17 cellular contexts compared by ENCODE assay signal in the genomic region with DNA sequence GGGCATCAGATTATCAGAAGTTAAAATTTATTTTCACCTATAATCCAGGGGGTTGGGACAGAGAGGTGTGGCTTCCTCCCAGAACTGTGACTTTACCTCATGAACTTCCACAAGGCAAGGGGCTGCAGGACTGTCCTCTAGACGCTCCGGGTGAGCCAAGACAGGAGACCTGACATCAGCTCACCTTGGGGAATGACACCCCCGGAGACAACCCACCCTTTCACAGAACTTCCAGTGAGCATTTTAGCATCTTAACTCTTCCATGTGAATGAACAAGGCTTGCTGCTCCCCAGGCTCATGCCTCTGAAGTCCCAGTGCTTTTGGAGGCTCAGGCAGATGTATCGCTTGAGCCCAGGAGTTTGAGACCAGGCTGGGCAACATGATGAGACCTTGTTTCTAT. TPM values are rescaled to one million over a fixed set of nuclear protein-coding genes. Genes with fewer than 3 reads are reported as not detected.
DNase-seq lines count a peak whose midpoint lies in the region; ATAC-seq, FAIRE-seq and TF ChIP-seq lines count a peak whose summit lies in the region.
"Had no signal": no experiment of that assay in that cellular context is flagged by ENCODE, and none has a peak within 500 bp of the region (broad histone marks: within the 10 kb centered on the region; RNA-seq: fewer than 3 reads in every experiment).

No MANE protein-coding gene starts in this region.

- DNase-seq in activated CD8-positive, alpha-beta memory T cell treated with anti-CD3 and anti-CD28 coated beads for 24 hours, result peak; percentile 17
- no peak for DNase-seq in activated CD8-positive, alpha-beta memory T cell treated with anti-CD3 and anti-CD28 coated beads, Interleukin-2, amount 50 U/mL, for 4 hours
- DNase-seq in bronchial epithelial cell (ENCODE audit: low read depth) (no peak), left lobe of liver (ENCODE audit: low spot score) (peak; percentile 21), upper lobe of right lung (peak; percentile 22)
- no peak for DNase-seq in CD4-positive, alpha-beta memory T cell
- no peak for DNase-seq in activated CD4-positive, alpha-beta T cell treated with anti-CD3 and anti-CD28 coated beads, Interleukin-2, amount 10 ng/mL, durations not matched to agents 7 days and 5 days
- no peak for DNase-seq in activated CD4-positive, alpha-beta T cell treated with anti-CD3 and anti-CD28 coated beads for 36 hours
- DNase-seq: NCI-H1092, NCI-H1694, NCI-H446, NCI-H748 treated with DMSO at 0.1 percent for 48 hours, PC-3 had no signal

- intact Hi-C loops in upper lobe of right lung (cut with DNase I), result no loop called here
- intact Hi-C loops in CD4-positive, alpha-beta memory T cell (cut with micrococcal nuclease), result no loop called here
- intact Hi-C loops in activated CD4-positive, alpha-beta T cell treated with anti-CD3 and anti-CD28 coated beads for 36 hours (cut with DNase I, micrococcal nuclease), result no loop called here

- no peak overlapping the region for H3K27ac ChIP-seq in upper lobe of right lung
- no peak overlapping the region for H3K27ac ChIP-seq in CD4-positive, alpha-beta memory T cell (ENCODE audit: low read depth, low read length)
- H3K27ac ChIP-seq: 22Rv1, KMS-11 had no signal

- H3K4me3 Mint-ChIP-seq in CD4-positive, alpha-beta memory T cell, result no peak overlapping the region
- H3K4me3 Mint-ChIP-seq in activated CD4-positive, alpha-beta T cell treated with anti-CD3 and anti-CD28 coated beads, Interleukin-2, amount 10 ng/mL, durations not matched to agents 7 days and 5 days, result no peak overlapping the region
- no peak overlapping the region for H3K4me3 Mint-ChIP-seq in activated CD4-positive, alpha-beta T cell treated with anti-CD3 and anti-CD28 coated beads for 36 hours
- H3K4me3 Mint-ChIP-seq: CD8-positive, alpha-beta memory T cell had no signal

- no peaks in the 10 kb centered on the region for H3K9me3 Mint-ChIP-seq in CD4-positive, alpha-beta memory T cell
- H3K9me3 Mint-ChIP-seq in activated CD4-positive, alpha-beta T cell treated with anti-CD3 and anti-CD28 coated beads, Interleukin-2, amount 10 ng/mL, durations not matched to agents 7 days and 5 days, result no peaks in the 10 kb centered on the region
- no peaks in the 10 kb centered on the region for H3K9me3 Mint-ChIP-seq in activated CD4-positive, alpha-beta T cell treated with anti-CD3 and anti-CD28 coated beads for 36 hours (ENCODE audit: low read depth)

- H3K4me1 ChIP-seq in upper lobe of right lung, result no peaks in the 10 kb centered on the region
- no peaks in the 10 kb centered on the region for H3K4me1 ChIP-seq in CD4-positive, alpha-beta memory T cell (ENCODE audit: insufficient read depth, low read length)

- no peaks in the 10 kb centered on the region for H3K9me3 ChIP-seq in upper lobe of right lung
- no peaks in the 10 kb centered on the region for H3K9me3 ChIP-seq in CD4-positive, alpha-beta memory T cell (ENCODE audit: control insufficient read depth in 1 of 2, low read length in 2 of 2)

- TF ChIP-seq CTCF in bronchial epithelial cell (IDR thresholded peaks at IDR 0.05; ENCODE audit: insufficient read depth, low read length, severe bottlenecking), result no peak
- TF ChIP-seq CTCF in upper lobe of right lung (IDR thresholded peaks at IDR 0.05), result no peak

- CTCF ChIA-PET in CD4-positive, alpha-beta memory T cell (lab: Charles Lee; ENCODE audit: partially characterized antibody), result no interaction called here
- CTCF ChIA-PET in activated CD4-positive, alpha-beta T cell treated with anti-CD3 and anti-CD28 coated beads, Interleukin-2, amount 10 ng/mL, durations not matched to agents 7 days and 5 days (lab: Charles Lee), result no interaction called here
- CTCF ChIA-PET in activated CD4-positive, alpha-beta T cell treated with anti-CD3 and anti-CD28 coated beads for 36 hours (lab: Charles Lee), result no interaction called here

- peaks cover 11% of the 10 kb centered on the region for H3K36me3 ChIP-seq in bronchial epithelial cell (ENCODE audit: control insufficient read depth, insufficient read depth, low read length)
- H3K36me3 ChIP-seq in upper lobe of right lung, result peaks cover 32% of the 10 kb centered on the region
- H3K36me3 ChIP-seq in CD4-positive, alpha-beta memory T cell (ENCODE audit: insufficient read depth, low read length), result peaks cover 7% of the 10 kb centered on the region

- ATAC-seq in left lobe of liver, result no peak
- ATAC-seq in upper lobe of right lung, result no peak
- ATAC-seq in activated CD4-positive, alpha-beta T cell treated with anti-CD3 and anti-CD28 coated beads for 36 hours, result no peak
- ATAC-seq: HepG2, PC-3 had no signal

- H3K36me3 Mint-ChIP-seq in CD4-positive, alpha-beta memory T cell, result peaks cover 26 to 31% of the 10 kb centered on the region in 2 donors
- H3K36me3 Mint-ChIP-seq in activated CD4-positive, alpha-beta T cell treated with anti-CD3 and anti-CD28 coated beads, Interleukin-2, amount 10 ng/mL, durations not matched to agents 7 days and 5 days (ENCODE audit: low read depth), result no peaks in the 10 kb centered on the region
- H3K36me3 Mint-ChIP-seq in activated CD4-positive, alpha-beta T cell treated with anti-CD3 and anti-CD28 coated beads for 36 hours (ENCODE audit: low read depth), result peaks cover 2% of the 10 kb centered on the region

- peak; percentile 23 for FAIRE-seq in bronchial epithelial cell (lab: Jason Lieb, UNC)
- FAIRE-seq: HepG2 had no signal

- H3K27me3 ChIP-seq in bronchial epithelial cell (ENCODE audit: control insufficient read depth, insufficient read depth, low read length) (no peaks in the 10 kb centered on the region), upper lobe of right lung (no peaks in the 10 kb centered on the region)
- no peaks in the 10 kb centered on the region for H3K27me3 ChIP-seq in CD4-positive, alpha-beta memory T cell (ENCODE audit: insufficient read depth, low read length)

- H3K4me1 Mint-ChIP-seq in CD4-positive, alpha-beta memory T cell, result peaks cover 0 to 4% (median 2%) of the 10 kb centered on the region in 4 donors
- no peaks in the 10 kb centered on the region for H3K4me1 Mint-ChIP-seq in activated CD4-positive, alpha-beta T cell treated with anti-CD3 and anti-CD28 coated beads, Interleukin-2, amount 10 ng/mL, durations not matched to agents 7 days and 5 days
- H3K4me1 Mint-ChIP-seq in activated CD4-positive, alpha-beta T cell treated with anti-CD3 and anti-CD28 coated beads for 36 hours, result no peaks in the 10 kb centered on the region
- H3K4me1 Mint-ChIP-seq: CD8-positive, alpha-beta memory T cell had no signal

- no peak overlapping the region for H3K4me3 ChIP-seq in bronchial epithelial cell (ENCODE audit: low read depth, low read length)
- no peak overlapping the region for H3K4me3 ChIP-seq in upper lobe of right lung
- no peak overlapping the region for H3K4me3 ChIP-seq in CD4-positive, alpha-beta memory T cell (ENCODE audit: low read length in 2 of 2)

- H3K27ac Mint-ChIP-seq in CD4-positive, alpha-beta memory T cell, result no peak overlapping the region
- no peak overlapping the region for H3K27ac Mint-ChIP-seq in activated CD4-positive, alpha-beta T cell treated with anti-CD3 and anti-CD28 coated beads, Interleukin-2, amount 10 ng/mL, durations not matched to agents 7 days and 5 days
- H3K27ac Mint-ChIP-seq in activated CD4-positive, alpha-beta T cell treated with anti-CD3 and anti-CD28 coated beads for 36 hours, result no peak overlapping the region

- no peaks in the 10 kb centered on the region for H3K27me3 Mint-ChIP-seq in CD4-positive, alpha-beta memory T cell
- no peaks in the 10 kb centered on the region for H3K27me3 Mint-ChIP-seq in activated CD4-positive, alpha-beta T cell treated with anti-CD3 and anti-CD28 coated beads, Interleukin-2, amount 10 ng/mL, durations not matched to agents 7 days and 5 days
- H3K27me3 Mint-ChIP-seq in activated CD4-positive, alpha-beta T cell treated with anti-CD3 and anti-CD28 coated beads for 36 hours, result no peaks in the 10 kb centered on the region
- H3K27me3 Mint-ChIP-seq: CD8-positive, alpha-beta memory T cell had no signal

- POLR2A ChIA-PET in CD4-positive, alpha-beta memory T cell (lab: Charles Lee; ENCODE audit: partially characterized antibody), result no interaction called here
- POLR2A ChIA-PET in activated CD4-positive, alpha-beta T cell treated with anti-CD3 and anti-CD28 coated beads, Interleukin-2, amount 10 ng/mL, durations not matched to agents 7 days and 5 days (lab: Charles Lee), result no interaction called here
- POLR2A ChIA-PET in activated CD4-positive, alpha-beta T cell treated with anti-CD3 and anti-CD28 coated beads for 36 hours (lab: Charles Lee), result no interaction called here

RNA-seq across cellular contexts. Expression of a gene that starts 29.4 kb away (rescaled TPM):
- total RNA-seq in bronchial epithelial cell (32.6 and 35.8 TPM in 2 replicates), left lobe of liver (23.5 TPM), upper lobe of right lung (42.3 TPM)
- 10 to 100 TPM; 20.7 to 21.5 TPM for total RNA-seq in CD4-positive, alpha-beta memory T cell
- polyA plus RNA-seq in CD4-positive, alpha-beta memory T cell, result 10 to 100 TPM; 57.2 to 63.4 TPM
- total RNA-seq in activated CD4-positive, alpha-beta T cell treated with anti-CD3 and anti-CD28 coated beads, Interleukin-2, amount 10 ng/mL, durations not matched to agents 7 days and 5 days, result 100 to 1,000 TPM; 152 to 153 TPM
- 100 to 1,000 TPM; 159 to 175 TPM for total RNA-seq in activated CD4-positive, alpha-beta T cell treated with anti-CD3 and anti-CD28 coated beads for 36 hours

Comparison
In these comparisons a context has a peak if more than half of its experiments do, and no peak if none do; other contexts are left out.
1. DNase-seq: peak in activated CD8-positive, alpha-beta memory T cell treated with anti-CD3 and anti-CD28 coated beads for 24 hours (single experiment), left lobe of liver (single experiment) and upper lobe of right lung (single experiment); none in activated CD8-positive, alpha-beta memory T cell treated with anti-CD3 and anti-CD28 coated beads, Interleukin-2, amount 50 U/mL, for 4 hours (single experiment), bronchial epithelial cell (single experiment), CD4-positive, alpha-beta memory T cell (0 of 5), activated CD4-positive, alpha-beta T cell treated with anti-CD3 and anti-CD28 coated beads, Interleukin-2, amount 10 ng/mL, durations not matched to agents 7 days and 5 days (single experiment) and activated CD4-positive, alpha-beta T cell treated with anti-CD3 and anti-CD28 coated beads for 36 hours (single experiment).